ENCODE assay signal across 8 cellular contexts in the genomic region with DNA sequence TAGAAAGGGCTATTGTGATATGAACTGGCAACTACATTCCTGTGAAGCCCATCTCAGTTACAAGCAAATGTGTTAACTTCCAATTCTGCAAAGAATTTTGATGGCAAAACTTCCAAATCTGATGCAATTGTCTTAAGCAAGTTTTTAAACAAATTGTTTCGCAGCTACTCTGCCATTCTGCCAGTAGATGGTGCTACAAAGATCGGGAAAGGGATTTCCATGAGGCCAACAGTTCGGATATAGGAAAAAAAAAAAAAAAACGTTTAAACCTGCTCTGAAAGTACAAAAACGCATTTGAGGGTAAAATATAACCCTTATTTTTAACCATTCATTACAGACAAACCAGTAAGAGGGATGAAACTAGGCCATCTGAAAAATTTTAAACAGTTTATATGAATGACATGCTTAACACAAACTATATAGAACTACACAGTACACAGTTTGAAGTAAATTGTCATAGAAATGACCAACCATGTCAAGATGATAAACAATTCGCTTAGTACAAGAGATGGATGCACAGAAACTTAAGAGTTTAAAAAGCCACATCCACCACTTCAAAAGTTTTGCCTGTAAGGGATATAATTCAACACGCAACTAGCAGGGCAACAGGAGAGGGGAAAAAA.
DNase-seq lines count a peak whose midpoint lies in the region; ATAC-seq lines count a peak whose summit lies in the region.

No MANE protein-coding gene starts in this region.

- H3K36me3 ChIP-seq in HUES48 (ENCODE audit: control insufficient read depth, insufficient read depth, low read length) = peaks cover 25% of the 10 kb centered on the region

- H3K27ac ChIP-seq in HUES48 (ENCODE audit: low read depth, low read length) = no peak overlapping the region

- peak overlapping the region; percentile 100 for H3K27ac Mint-ChIP-seq in dendritic cell treated with granulocyte-macrophage colony-stimulating factor and Interleukin-4, amounts not matched to agents 40 ng/mL and 50 ng/mL, for 4 days

- peak overlapping the region; percentile 92 for H3K9ac ChIP-seq in HUES48 (ENCODE audit: low read depth, low read length)

- H3K4me3 ChIP-seq in HUES48 (ENCODE audit: low read depth, low read length) = peak overlapping the region; percentile 100

- ATAC-seq in GM21447 (IDR thresholded peaks at IDR 0.05; ENCODE audit: unreplicated experiment) (no peak), GM21576 (IDR thresholded peaks at IDR 0.05; ENCODE audit: unreplicated experiment) (no peak)

- no peaks in the 10 kb centered on the region for H3K27me3 ChIP-seq in HUES48 (ENCODE audit: control insufficient read depth, insufficient read depth, low read length)

- H3K9me3 Mint-ChIP-seq in dendritic cell treated with granulocyte-macrophage colony-stimulating factor and Interleukin-4, amounts not matched to agents 40 ng/mL and 50 ng/mL, for 4 days = no peaks in the 10 kb centered on the region

- peak overlapping the region; percentile 65 for H3K4me3 Mint-ChIP-seq in dendritic cell treated with granulocyte-macrophage colony-stimulating factor and Interleukin-4, amounts not matched to agents 40 ng/mL and 50 ng/mL, for 4 days

- DNase-seq in NCI-H1417 (lab: John Stamatoyannopoulos, UW) (peak; percentile 18 to 64 (median 48)), NCI-H1417 treated with DMSO at 0.1 percent for 48 hours (lab: John Stamatoyannopoulos, UW) (no peak), RKO (ENCODE audit: low spot score) (peak; percentile 85), middle frontal gyrus (ENCODE audit: extremely low spot score, low spot score) (peak; percentile 43)

- peaks cover 27% of the 10 kb centered on the region for H3K4me1 ChIP-seq in HUES48 (ENCODE audit: control insufficient read depth, insufficient read depth, low read length)

- intact Hi-C loops in dendritic cell treated with granulocyte-macrophage colony-stimulating factor and Interleukin-4, amounts not matched to agents 40 ng/mL and 50 ng/mL, for 4 days (cut with micrococcal nuclease) = no loop called here

- H3K4me1 Mint-ChIP-seq in dendritic cell treated with granulocyte-macrophage colony-stimulating factor and Interleukin-4, amounts not matched to agents 40 ng/mL and 50 ng/mL, for 4 days (ENCODE audit: low read depth) = peaks cover 15% of the 10 kb centered on the region

- peaks cover 42% of the 10 kb centered on the region for H3K36me3 Mint-ChIP-seq in dendritic cell treated with granulocyte-macrophage colony-stimulating factor and Interleukin-4, amounts not matched to agents 40 ng/mL and 50 ng/mL, for 4 days (ENCODE audit: low read depth)

- H3K27me3 Mint-ChIP-seq in dendritic cell treated with granulocyte-macrophage colony-stimulating factor and Interleukin-4, amounts not matched to agents 40 ng/mL and 50 ng/mL, for 4 days = no peaks in the 10 kb centered on the region

- H3K9me3 ChIP-seq in HUES48 (ENCODE audit: control insufficient read depth, insufficient read depth, low read length) = no peaks in the 10 kb centered on the region
